ENCODE assay signal across 21 cellular contexts in genomic region chr11:102967497-102967896, GRCh38. TPM values are rescaled to one million over a fixed set of nuclear protein-coding genes. Genes with fewer than 3 reads are reported as not detected.
"Had no signal": no experiment of that assay in that cellular context is flagged by ENCODE, and none has a peak within 500 bp of the region (broad histone marks: within the 10 kb centered on the region; RNA-seq: fewer than 3 reads in every experiment).

No MANE protein-coding gene starts in this region.

- DNase-seq: Kasumi-1, MM.1S, NCI-H1092 treated with DMSO at 0.1 percent for 48 hours, NCI-H1436, NCI-H187, NCI-H2029, NCI-H2081 treated with DMSO at 0.1 percent for 48 hours, NCI-H2227 treated with DMSO at 0.1 percent for 48 hours, NCI-H524, NCI-H526 treated with DMSO at 0.1 percent for 48 hours, NCI-H748 treated with DMSO at 0.1 percent for 48 hours, Right ventricle myocardium superior, RPMI8226, SIG-M5 had no signal

- H3K36me3 Mint-ChIP-seq: IgD-negative memory B cell had no signal

- H3K27ac ChIP-seq: HL-60, KMS-11 had no signal

- ATAC-seq: K562, SK-N-SH treated with all-trans-retinoic acid at 6 μM for 48 hours had no signal

- H3K4me1 Mint-ChIP-seq: IgD-negative memory B cell had no signal

- H3K27ac Mint-ChIP-seq: IgD-negative memory B cell had no signal

- H3K4me3 Mint-ChIP-seq: IgD-negative memory B cell had no signal

- H3K9ac ChIP-seq: KMS-11 had no signal

- H3K4me3 ChIP-seq: K562 had no signal

RNA-seq across cellular contexts. Expression of gene MMP13, which starts 12.0 kb away (rescaled TPM):
- total RNA-seq: K562, NCI-H460, Right ventricle myocardium superior, SK-MEL-5 had no signal
- polyA plus RNA-seq: IgD-negative memory B cell, K562 had no signal
